1 cellular context compared by ENCODE assay signal in genomic region chr17:18314731-18315497, GRCh38.
A peak's percentile ranks its signal among the peaks of the same experiment; 100 is the strongest.
TF ChIP-seq lines count a peak whose summit lies in the region.

A gene with protein sequence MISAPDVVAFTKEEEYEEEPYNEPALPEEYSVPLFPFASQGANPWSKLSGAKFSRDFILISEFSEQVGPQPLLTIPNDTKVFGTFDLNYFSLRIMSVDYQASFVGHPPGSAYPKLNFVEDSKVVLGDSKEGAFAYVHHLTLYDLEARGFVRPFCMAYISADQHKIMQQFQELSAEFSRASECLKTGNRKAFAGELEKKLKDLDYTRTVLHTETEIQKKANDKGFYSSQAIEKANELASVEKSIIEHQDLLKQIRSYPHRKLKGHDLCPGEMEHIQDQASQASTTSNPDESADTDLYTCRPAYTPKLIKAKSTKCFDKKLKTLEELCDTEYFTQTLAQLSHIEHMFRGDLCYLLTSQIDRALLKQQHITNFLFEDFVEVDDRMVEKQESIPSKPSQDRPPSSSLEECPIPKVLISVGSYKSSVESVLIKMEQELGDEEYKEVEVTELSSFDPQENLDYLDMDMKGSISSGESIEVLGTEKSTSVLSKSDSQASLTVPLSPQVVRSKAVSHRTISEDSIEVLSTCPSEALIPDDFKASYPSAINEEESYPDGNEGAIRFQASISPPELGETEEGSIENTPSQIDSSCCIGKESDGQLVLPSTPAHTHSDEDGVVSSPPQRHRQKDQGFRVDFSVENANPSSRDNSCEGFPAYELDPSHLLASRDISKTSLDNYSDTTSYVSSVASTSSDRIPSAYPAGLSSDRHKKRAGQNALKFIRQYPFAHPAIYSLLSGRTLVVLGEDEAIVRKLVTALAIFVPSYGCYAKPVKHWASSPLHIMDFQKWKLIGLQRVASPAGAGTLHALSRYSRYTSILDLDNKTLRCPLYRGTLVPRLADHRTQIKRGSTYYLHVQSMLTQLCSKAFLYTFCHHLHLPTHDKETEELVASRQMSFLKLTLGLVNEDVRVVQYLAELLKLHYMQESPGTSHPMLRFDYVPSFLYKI (plus strand): TSS chr17:18315293. CDS start chr17:18315790, 497 bp downstream.
TOP3A (minus strand) TSS chr17:18314994; CDS start chr17:18314778, 216 bp downstream.

TF ChIP-seq in H1, 55 proteins besides CTCF, POLR2A, EP300 and RAD21 (continued from another document):
- TF ChIP-seq FOSL1 (IDR thresholded peaks at IDR 0.05; ENCODE audit: insufficient read depth, low read depth, low read length): no peak
- peak; percentile 91 for TF ChIP-seq TAF1 (IDR thresholded peaks at IDR 0.05; ENCODE audit: low read depth, low read length)
- no peak for TF ChIP-seq NANOG (IDR thresholded peaks at IDR 0.05; ENCODE audit: insufficient read depth, low read depth, low read length, poor library complexity, severe bottlenecking)
- TF ChIP-seq EGR1 (IDR thresholded peaks at IDR 0.05; ENCODE audit: borderline replicate concordance, low read depth, low read length): 0 out of 2 replicates have a peak, but pooled peaks have one; percentile 70
- no peak for TF ChIP-seq SAP30 (IDR thresholded peaks at IDR 0.05; ENCODE audit: insufficient read depth, insufficient replicate concordance, low read length)
- TF ChIP-seq CBX5 (IDR thresholded peaks at IDR 0.05; ENCODE audit: low read depth, low read length): no peak
- no peak for TF ChIP-seq SIRT6 (IDR thresholded peaks at IDR 0.05; ENCODE audit: low read length)
- no peak for TF ChIP-seq CHD1 (IDR thresholded peaks at IDR 0.05; ENCODE audit: low read depth, low read length)
- no peak for TF ChIP-seq CBX8 (IDR thresholded peaks at IDR 0.05; ENCODE audit: borderline replicate concordance, low read depth, low read length)
- peak; percentile 96 for TF ChIP-seq ATF3 (IDR thresholded peaks at IDR 0.05; ENCODE audit: insufficient read depth, low read depth, low read length)
- no peak for TF ChIP-seq RXRA (IDR thresholded peaks at IDR 0.05; ENCODE audit: insufficient read depth, low read depth, low read length)
- TF ChIP-seq KDM5A (IDR thresholded peaks at IDR 0.05; ENCODE audit: low read length): peak; percentile 97
- no peak for TF ChIP-seq KDM1A (IDR thresholded peaks at IDR 0.05; ENCODE audit: borderline replicate concordance, low read length)
- TF ChIP-seq CHD2 (IDR thresholded peaks at IDR 0.05; ENCODE audit: low read length): no peak
- TF ChIP-seq NRF1 (IDR thresholded peaks at IDR 0.05; ENCODE audit: low read depth, low read length): no peak
- TF ChIP-seq SIX5 (IDR thresholded peaks at IDR 0.05; ENCODE audit: low read depth, low read length): peak; percentile 21; the same call in 1 of the 2 replicates
- TF ChIP-seq TAF7 (optimal IDR thresholded peaks at IDR 0.05; ENCODE audit: borderline replicate concordance, low read depth, low read length): peak; percentile 58
- no peak for TF ChIP-seq BCL11A (IDR thresholded peaks at IDR 0.05; ENCODE audit: low read depth in 2 of 2, low read length in 2 of 2)
- no peak for TF ChIP-seq CTBP2 (IDR thresholded peaks at IDR 0.05; ENCODE audit: borderline replicate concordance, insufficient read depth, insufficient read length, low read length)
- TF ChIP-seq ASH2L (IDR thresholded peaks at IDR 0.05; ENCODE audit: low read length): peak; percentile 79
- no peak for TF ChIP-seq RFX5 (IDR thresholded peaks at IDR 0.05; ENCODE audit: borderline replicate concordance, low read depth, low read length)
- TF ChIP-seq, protein P1, sequence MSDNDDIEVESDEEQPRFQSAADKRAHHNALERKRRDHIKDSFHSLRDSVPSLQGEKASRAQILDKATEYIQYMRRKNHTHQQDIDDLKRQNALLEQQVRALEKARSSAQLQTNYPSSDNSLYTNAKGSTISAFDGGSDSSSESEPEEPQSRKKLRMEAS (IDR thresholded peaks at IDR 0.05): peak; percentile 67
- peak in 1 of 2 experiments; percentile 89; a peak in 2 of 4 replicates for TF ChIP-seq HDAC2 (IDR thresholded peaks at IDR 0.05; ENCODE audit: borderline replicate concordance in 1 of 2, low read depth in 2 of 2, low read length in 2 of 2)
- TF ChIP-seq, protein P2, sequence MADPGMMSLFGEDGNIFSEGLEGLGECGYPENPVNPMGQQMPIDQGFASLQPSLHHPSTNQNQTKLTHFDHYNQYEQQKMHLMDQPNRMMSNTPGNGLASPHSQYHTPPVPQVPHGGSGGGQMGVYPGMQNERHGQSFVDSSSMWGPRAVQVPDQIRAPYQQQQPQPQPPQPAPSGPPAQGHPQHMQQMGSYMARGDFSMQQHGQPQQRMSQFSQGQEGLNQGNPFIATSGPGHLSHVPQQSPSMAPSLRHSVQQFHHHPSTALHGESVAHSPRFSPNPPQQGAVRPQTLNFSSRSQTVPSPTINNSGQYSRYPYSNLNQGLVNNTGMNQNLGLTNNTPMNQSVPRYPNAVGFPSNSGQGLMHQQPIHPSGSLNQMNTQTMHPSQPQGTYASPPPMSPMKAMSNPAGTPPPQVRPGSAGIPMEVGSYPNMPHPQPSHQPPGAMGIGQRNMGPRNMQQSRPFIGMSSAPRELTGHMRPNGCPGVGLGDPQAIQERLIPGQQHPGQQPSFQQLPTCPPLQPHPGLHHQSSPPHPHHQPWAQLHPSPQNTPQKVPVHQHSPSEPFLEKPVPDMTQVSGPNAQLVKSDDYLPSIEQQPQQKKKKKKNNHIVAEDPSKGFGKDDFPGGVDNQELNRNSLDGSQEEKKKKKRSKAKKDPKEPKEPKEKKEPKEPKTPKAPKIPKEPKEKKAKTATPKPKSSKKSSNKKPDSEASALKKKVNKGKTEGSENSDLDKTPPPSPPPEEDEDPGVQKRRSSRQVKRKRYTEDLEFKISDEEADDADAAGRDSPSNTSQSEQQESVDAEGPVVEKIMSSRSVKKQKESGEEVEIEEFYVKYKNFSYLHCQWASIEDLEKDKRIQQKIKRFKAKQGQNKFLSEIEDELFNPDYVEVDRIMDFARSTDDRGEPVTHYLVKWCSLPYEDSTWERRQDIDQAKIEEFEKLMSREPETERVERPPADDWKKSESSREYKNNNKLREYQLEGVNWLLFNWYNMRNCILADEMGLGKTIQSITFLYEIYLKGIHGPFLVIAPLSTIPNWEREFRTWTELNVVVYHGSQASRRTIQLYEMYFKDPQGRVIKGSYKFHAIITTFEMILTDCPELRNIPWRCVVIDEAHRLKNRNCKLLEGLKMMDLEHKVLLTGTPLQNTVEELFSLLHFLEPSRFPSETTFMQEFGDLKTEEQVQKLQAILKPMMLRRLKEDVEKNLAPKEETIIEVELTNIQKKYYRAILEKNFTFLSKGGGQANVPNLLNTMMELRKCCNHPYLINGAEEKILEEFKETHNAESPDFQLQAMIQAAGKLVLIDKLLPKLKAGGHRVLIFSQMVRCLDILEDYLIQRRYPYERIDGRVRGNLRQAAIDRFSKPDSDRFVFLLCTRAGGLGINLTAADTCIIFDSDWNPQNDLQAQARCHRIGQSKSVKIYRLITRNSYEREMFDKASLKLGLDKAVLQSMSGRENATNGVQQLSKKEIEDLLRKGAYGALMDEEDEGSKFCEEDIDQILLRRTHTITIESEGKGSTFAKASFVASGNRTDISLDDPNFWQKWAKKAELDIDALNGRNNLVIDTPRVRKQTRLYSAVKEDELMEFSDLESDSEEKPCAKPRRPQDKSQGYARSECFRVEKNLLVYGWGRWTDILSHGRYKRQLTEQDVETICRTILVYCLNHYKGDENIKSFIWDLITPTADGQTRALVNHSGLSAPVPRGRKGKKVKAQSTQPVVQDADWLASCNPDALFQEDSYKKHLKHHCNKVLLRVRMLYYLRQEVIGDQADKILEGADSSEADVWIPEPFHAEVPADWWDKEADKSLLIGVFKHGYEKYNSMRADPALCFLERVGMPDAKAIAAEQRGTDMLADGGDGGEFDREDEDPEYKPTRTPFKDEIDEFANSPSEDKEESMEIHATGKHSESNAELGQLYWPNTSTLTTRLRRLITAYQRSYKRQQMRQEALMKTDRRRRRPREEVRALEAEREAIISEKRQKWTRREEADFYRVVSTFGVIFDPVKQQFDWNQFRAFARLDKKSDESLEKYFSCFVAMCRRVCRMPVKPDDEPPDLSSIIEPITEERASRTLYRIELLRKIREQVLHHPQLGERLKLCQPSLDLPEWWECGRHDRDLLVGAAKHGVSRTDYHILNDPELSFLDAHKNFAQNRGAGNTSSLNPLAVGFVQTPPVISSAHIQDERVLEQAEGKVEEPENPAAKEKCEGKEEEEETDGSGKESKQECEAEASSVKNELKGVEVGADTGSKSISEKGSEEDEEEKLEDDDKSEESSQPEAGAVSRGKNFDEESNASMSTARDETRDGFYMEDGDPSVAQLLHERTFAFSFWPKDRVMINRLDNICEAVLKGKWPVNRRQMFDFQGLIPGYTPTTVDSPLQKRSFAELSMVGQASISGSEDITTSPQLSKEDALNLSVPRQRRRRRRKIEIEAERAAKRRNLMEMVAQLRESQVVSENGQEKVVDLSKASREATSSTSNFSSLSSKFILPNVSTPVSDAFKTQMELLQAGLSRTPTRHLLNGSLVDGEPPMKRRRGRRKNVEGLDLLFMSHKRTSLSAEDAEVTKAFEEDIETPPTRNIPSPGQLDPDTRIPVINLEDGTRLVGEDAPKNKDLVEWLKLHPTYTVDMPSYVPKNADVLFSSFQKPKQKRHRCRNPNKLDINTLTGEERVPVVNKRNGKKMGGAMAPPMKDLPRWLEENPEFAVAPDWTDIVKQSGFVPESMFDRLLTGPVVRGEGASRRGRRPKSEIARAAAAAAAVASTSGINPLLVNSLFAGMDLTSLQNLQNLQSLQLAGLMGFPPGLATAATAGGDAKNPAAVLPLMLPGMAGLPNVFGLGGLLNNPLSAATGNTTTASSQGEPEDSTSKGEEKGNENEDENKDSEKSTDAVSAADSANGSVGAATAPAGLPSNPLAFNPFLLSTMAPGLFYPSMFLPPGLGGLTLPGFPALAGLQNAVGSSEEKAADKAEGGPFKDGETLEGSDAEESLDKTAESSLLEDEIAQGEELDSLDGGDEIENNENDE (IDR thresholded peaks at IDR 0.05; ENCODE audit: insufficient replicate concordance, low read length): no peak
- no peak for TF ChIP-seq ZNF274 (IDR thresholded peaks at IDR 0.05; ENCODE audit: borderline replicate concordance, extremely low read depth, low read length)
- no peak for TF ChIP-seq JUN (IDR thresholded peaks at IDR 0.05; ENCODE audit: low read depth, low read length)
- peak; percentile 81; the same call in 1 of the 2 replicates for TF ChIP-seq GABPA (IDR thresholded peaks at IDR 0.05; ENCODE audit: borderline replicate concordance, insufficient read depth, low read length)
- TF ChIP-seq CREB1 (IDR thresholded peaks at IDR 0.05): peak; percentile 89
- TF ChIP-seq TBP (IDR thresholded peaks at IDR 0.05; ENCODE audit: low read depth, low read length): peak; percentile 73
- no peak for TF ChIP-seq POU5F1 (IDR thresholded peaks at IDR 0.05; ENCODE audit: low read depth, low read length)
- TF ChIP-seq ATF2 (IDR thresholded peaks at IDR 0.05; ENCODE audit: low read length): peak; percentile 41; the same call in 1 of the 2 replicates
- TF ChIP-seq PHF8 (conservative IDR thresholded peaks at IDR 0.05; ENCODE audit: low read depth, low read length): peak; percentile 66
- TF ChIP-seq BRCA1 (IDR thresholded peaks at IDR 0.05; ENCODE audit: low read depth, low read length): no peak
- no peak for TF ChIP-seq SRF (IDR thresholded peaks at IDR 0.05; ENCODE audit: low read depth, low read length)
- TF ChIP-seq YY1 (IDR thresholded peaks at IDR 0.05; ENCODE audit: low read depth, low read length): peak; percentile 98
- TF ChIP-seq HDAC6 (IDR thresholded peaks at IDR 0.05; ENCODE audit: low read depth, low read length): no peak
- peak; percentile 85 for TF ChIP-seq E2F6 (IDR thresholded peaks at IDR 0.05)
- TF ChIP-seq POLR2AphosphoS5 (IDR thresholded peaks at IDR 0.05; ENCODE audit: low read depth, low read length): peak; percentile 80
- TF ChIP-seq KDM4A (IDR thresholded peaks at IDR 0.05; ENCODE audit: low read depth, low read length, severe bottlenecking): peak; percentile 72
- TF ChIP-seq SP2 (IDR thresholded peaks at IDR 0.05; ENCODE audit: low read length): no peak
- TF ChIP-seq TEAD4 (IDR thresholded peaks at IDR 0.05; ENCODE audit: low read depth, low read length): no peak
- TF ChIP-seq EZH2 (IDR thresholded peaks at IDR 0.05; ENCODE audit: low read depth, low read length, severe bottlenecking): no peak
